Comparison of ENCODE assay signal across 24 cellular contexts in the genomic region with DNA sequence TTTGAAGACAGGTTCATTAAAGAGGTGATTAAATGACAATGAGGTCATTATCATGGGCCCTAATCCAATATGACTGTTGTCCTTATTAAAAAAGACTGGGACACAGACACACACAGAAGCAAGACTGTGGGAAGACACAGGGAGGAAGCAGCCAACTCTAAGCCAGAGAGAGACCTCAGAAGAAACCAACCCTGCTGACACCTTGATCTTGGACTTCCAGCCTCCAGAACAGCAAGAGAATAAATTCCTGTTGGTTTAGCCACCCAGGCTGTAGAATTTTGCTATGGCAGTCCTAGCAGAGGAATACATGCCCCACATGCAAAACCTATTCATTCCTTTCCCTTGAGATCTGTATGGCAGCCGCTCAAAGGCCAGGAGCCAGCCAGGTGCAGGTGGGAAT. TPM values are rescaled to one million over a fixed set of nuclear protein-coding genes. Genes with fewer than 3 reads are reported as not detected.
"Had no signal": no experiment of that assay in that cellular context is flagged by ENCODE, and none has a peak within 500 bp of the region (broad histone marks: within the 10 kb centered on the region; RNA-seq: fewer than 3 reads in every experiment).

No MANE protein-coding gene starts in this region.

- H3K27me3 ChIP-seq: MG63 had no signal

- H3K4me3 ChIP-seq: MG63 had no signal

- H3K36me3 ChIP-seq: MG63 had no signal

- H3K9ac ChIP-seq: SK-N-SH had no signal

- H3K9me3 ChIP-seq: MG63, SK-N-SH had no signal

- DNase-seq: IMR-90, Karpas-422, KG1, MG63, NCI-H1092, NCI-H1105 treated with DMSO at 0.1 percent for 48 hours, NCI-H1417 treated with DMSO at 0.1 percent for 48 hours, NCI-H146, NCI-H1694 treated with DMSO at 0.1 percent for 48 hours, NCI-H1930, NCI-H2081 treated with DMSO at 0.1 percent for 48 hours, NCI-H2171, NCI-H226, NCI-H446, NCI-H510A, NCI-H524 treated with DMSO at 0.1 percent for 48 hours, NCI-H69, NCI-H774, RPMI8226, SHP77, SK-N-SH had no signal

RNA-seq across cellular contexts. Expression of gene CACNG2, which starts 35.6 kb away (rescaled TPM):
- total RNA-seq: HepG2, HT1080, IMR-90, SK-MEL-5 had no signal
- polyA plus RNA-seq: HepG2, IMR-90, SK-N-SH had no signal
